ENCODE assay signal across 13 cellular contexts in the genomic region with DNA sequence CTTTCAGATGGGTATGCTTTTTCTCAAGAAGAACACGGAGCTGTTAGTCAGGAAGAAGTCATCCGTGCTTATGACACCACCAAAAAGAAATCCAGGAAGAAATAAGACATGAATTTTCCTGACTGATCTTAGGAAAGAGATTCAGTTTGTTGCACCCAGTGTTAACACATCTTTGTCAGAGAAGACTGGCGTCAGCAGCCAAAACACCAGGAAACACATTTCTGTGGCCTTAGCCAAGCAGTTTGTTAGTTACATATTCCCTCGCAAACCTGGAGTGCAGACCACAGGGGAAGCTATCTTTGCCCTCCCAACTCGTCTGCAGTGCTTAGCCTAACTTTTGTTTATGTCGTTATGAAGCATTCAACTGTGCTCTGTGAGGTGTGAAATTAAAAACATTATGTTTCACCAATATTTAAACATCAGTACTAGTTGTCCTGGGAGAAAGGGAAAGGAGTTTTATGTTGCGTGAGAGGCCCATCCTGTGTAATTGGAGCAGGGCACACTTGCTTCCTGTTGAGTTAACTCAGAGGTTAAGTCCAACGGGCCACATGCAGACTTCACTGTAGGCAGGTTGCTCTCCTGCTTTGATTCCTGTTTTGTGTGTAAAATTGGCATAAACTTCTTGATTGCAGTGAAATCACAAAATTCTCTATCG. TPM values are rescaled to one million over a fixed set of nuclear protein-coding genes. Genes with fewer than 3 reads are reported as not detected.
A peak's percentile ranks its signal among the peaks of the same experiment; 100 is the strongest.
DNase-seq lines count a peak whose midpoint lies in the region; ATAC-seq lines count a peak whose summit lies in the region.
"Had no signal": no experiment of that assay in that cellular context is flagged by ENCODE, and none has a peak within 500 bp of the region (broad histone marks: within the 10 kb centered on the region; RNA-seq: fewer than 3 reads in every experiment).

No MANE protein-coding gene starts in this region.

- H3K36me3 ChIP-seq in adipocyte (ENCODE audit: control insufficient read depth, insufficient read depth, low read length, severe bottlenecking) (no peaks in the 10 kb centered on the region), neuronal stem cell (replicated peaks in 1 of 2; ENCODE audit: control insufficient read depth in 2 of 2, insufficient read depth in 2 of 2, low read length in 2 of 2) (no peaks in the 10 kb centered on the region)

- H2AFZ ChIP-seq in neuronal stem cell (ENCODE audit: low read length), result no peak overlapping the region

- H4K91ac ChIP-seq in neuronal stem cell (ENCODE audit: low read depth, low read length, poor library complexity), result no peak overlapping the region

- H2BK120ac ChIP-seq in neuronal stem cell (ENCODE audit: low read depth, low read length), result no peak overlapping the region

- H2BK5ac ChIP-seq in neuronal stem cell (ENCODE audit: low read length), result no peak overlapping the region

- H3K4ac ChIP-seq in neuronal stem cell (ENCODE audit: low read length), result no peak overlapping the region

- H3K4me2 ChIP-seq in neuronal stem cell (ENCODE audit: insufficient read depth, low read length, poor library complexity, severe bottlenecking), result no peak overlapping the region
- H3K4me2 ChIP-seq: A549 had no signal

- H2BK15ac ChIP-seq in neuronal stem cell (ENCODE audit: low read length), result no peak overlapping the region

- H3K27ac ChIP-seq in neuronal stem cell (replicated peaks; ENCODE audit: low read length), result no peak overlapping the region
- H3K27ac ChIP-seq: A549 had no signal

- no peak overlapping the region for H3K18ac ChIP-seq in neuronal stem cell (ENCODE audit: low read length)

- H3K9me3 ChIP-seq in adipocyte (ENCODE audit: control insufficient read depth, low read length) (no peaks in the 10 kb centered on the region), neuronal stem cell (replicated peaks in 1 of 2; ENCODE audit: control insufficient read depth in 2 of 2, insufficient read depth in 1 of 2, low read depth in 1 of 2, low read length in 2 of 2) (no peaks in the 10 kb centered on the region)
- H3K9me3 ChIP-seq: A549 had no signal

- no peak overlapping the region for H4K8ac ChIP-seq in neuronal stem cell (ENCODE audit: low read depth, low read length)

- H3K4me1 ChIP-seq in adipocyte (ENCODE audit: control insufficient read depth, insufficient read depth, low read length) (peaks cover 59% of the 10 kb centered on the region), neuronal stem cell (ENCODE audit: control insufficient read depth in 2 of 2, insufficient read depth in 1 of 2, low read depth in 1 of 2, low read length in 2 of 2) (peaks cover 0 to 10% of the 10 kb centered on the region in 2 donors)
- H3K4me1 ChIP-seq: A549 had no signal

- no CpG with 5 or more reads among the region's 9 CpGs for WGBS in neuronal stem cell (ENCODE audit: extremely low coverage in 2 of 2, insufficient read length in 2 of 2, insufficient replicate concordance in 1 of 2), 2 donors

- ATAC-seq in GM18511 (IDR thresholded peaks at IDR 0.05; ENCODE audit: unreplicated experiment), result no peak
- ATAC-seq: A549, right cardiac atrium had no signal

- H3K9ac ChIP-seq in adipocyte (ENCODE audit: low read length) (no peak overlapping the region), neuronal stem cell (ENCODE audit: low read depth, low read length, poor library complexity) (no peak overlapping the region)

- H3K27me3 ChIP-seq in adipocyte (replicated peaks; ENCODE audit: control insufficient read depth, insufficient read depth, low read length) (peaks cover 4% of the 10 kb centered on the region), neuronal stem cell (ENCODE audit: control insufficient read depth in 3 of 3, insufficient read depth in 3 of 3, low read depth in 1 of 3, low read length in 3 of 3) (peaks cover 0 to 41% (median 0%) of the 10 kb centered on the region in 3 experiments)

- H2AK5ac ChIP-seq in neuronal stem cell (ENCODE audit: low read depth, low read length), result no peak overlapping the region

- H3K4me3 ChIP-seq in adipocyte (ENCODE audit: low read length), result no peak overlapping the region
- no peak overlapping the region for H3K4me3 ChIP-seq in neuronal stem cell (ENCODE audit: low read length in 2 of 2)
- H3K4me3 ChIP-seq: A549 had no signal

- no peak overlapping the region for H3K23ac ChIP-seq in neuronal stem cell (ENCODE audit: low read depth, low read length, poor library complexity)

- no peak overlapping the region for H2BK12ac ChIP-seq in neuronal stem cell (ENCODE audit: low read length)

- H3K14ac ChIP-seq in neuronal stem cell (ENCODE audit: low read length), result no peak overlapping the region

- peak; percentile 25 for DNase-seq in NCI-H510A treated with DMSO at 0.1 percent for 48 hours (lab: John Stamatoyannopoulos, UW)
- no peak for DNase-seq in NCI-H510A (lab: John Stamatoyannopoulos, UW)
- peak; percentile 58 for DNase-seq in adipocyte (ENCODE audit: low read depth)
- DNase-seq in iPS-NIHi7 (ENCODE audit: extremely low spot score), result peak; percentile 6
- DNase-seq in neuronal stem cell (ENCODE audit: low spot score), result no peak
- no peak for DNase-seq in NCI-H1436 treated with DMSO at 0.1 percent for 48 hours (lab: John Stamatoyannopoulos, UW)
- DNase-seq in NCI-H82 treated with DMSO at 0.1 percent for 48 hours (lab: John Stamatoyannopoulos, UW; ENCODE audit: unreplicated experiment), result no peak
- DNase-seq: activated naive CD4-positive, alpha-beta T cell; NCI-H2081 treated with DMSO at 0.1 percent for 48 hours; right cardiac atrium had no signal

- H3K79me1 ChIP-seq in neuronal stem cell (ENCODE audit: low read depth, low read length), result no peaks in the 10 kb centered on the region

RNA-seq across cellular contexts. Expression of a gene that starts 31.8 kb away (rescaled TPM):
- 77.7 TPM for polyA plus RNA-seq in neuronal stem cell (2013, experiment 1 of 2)
- polyA plus RNA-seq in neuronal stem cell (2013, experiment 2 of 2), result 77.2 TPM
- polyA plus RNA-seq: A549, liver had no signal

Comparison
In these comparisons a context has a peak if more than half of its experiments do, and no peak if none do; other contexts are left out.
1. DNase-seq: peak in NCI-H510A treated with DMSO at 0.1 percent for 48 hours (single experiment), adipocyte (single experiment) and iPS-NIHi7 (single experiment); none in NCI-H510A (single experiment), neuronal stem cell (single experiment), NCI-H1436 treated with DMSO at 0.1 percent for 48 hours (single experiment) and NCI-H82 treated with DMSO at 0.1 percent for 48 hours (single experiment).